In genomic region chr18:63961430-63961980, GRCh38 we compare ENCODE assay signal across 1 cellular context.
TF ChIP-seq lines count a peak whose summit lies in the region.

No MANE protein-coding gene starts in this region.

TF ChIP-seq in HepG2, 621 proteins besides CTCF, POLR2A, EP300 and RAD21:
- TF ChIP-seq ZNF468 (CRISPR knock-in tag; IDR thresholded peaks at IDR 0.05), result no peak
- TF ChIP-seq SMAD1 (CRISPR knock-in tag; IDR thresholded peaks at IDR 0.05; ENCODE audit: borderline replicate concordance, low read depth), result no peak
- TF ChIP-seq U2AF1 (optimal IDR thresholded peaks at IDR 0.05; ENCODE audit: low read depth, low read length), result no peak
- no peak for TF ChIP-seq TOE1 (CRISPR knock-in tag; IDR thresholded peaks at IDR 0.05)
- TF ChIP-seq ZBTB44 (CRISPR knock-in tag; IDR thresholded peaks at IDR 0.05), result no peak
- no peak for TF ChIP-seq PHB2 (IDR thresholded peaks at IDR 0.05; ENCODE audit: partially characterized antibody)
- TF ChIP-seq ZNF101 (CRISPR knock-in tag; IDR thresholded peaks at IDR 0.05; ENCODE audit: borderline replicate concordance, low read depth), result no peak
TF ChIP-seq in HepG2: peak in this region for 0.
